ENCODE assay signal across 17 cellular contexts in the genomic region with DNA sequence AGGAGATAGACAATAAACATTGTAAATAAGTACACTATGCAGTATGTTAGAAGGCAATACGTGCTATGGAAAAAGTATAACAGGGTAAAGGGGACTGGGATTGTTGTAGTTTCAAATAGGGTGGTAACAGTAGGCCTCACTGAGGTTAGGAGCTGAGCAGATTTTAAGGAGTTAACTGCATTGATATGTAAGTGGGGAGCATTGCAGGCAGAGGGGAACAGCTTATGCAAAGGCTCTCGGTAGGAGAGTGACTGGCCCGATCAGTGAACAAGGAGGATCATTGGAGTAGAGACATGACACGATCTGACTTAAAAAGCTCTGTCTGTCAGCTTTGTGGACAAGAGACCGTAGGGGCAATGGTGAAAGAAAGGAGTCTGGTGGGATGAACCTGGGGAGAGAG. TPM values are rescaled to one million over a fixed set of nuclear protein-coding genes. Genes with fewer than 3 reads are reported as not detected.
A peak's percentile ranks its signal among the peaks of the same experiment; 100 is the strongest.
DNase-seq lines count a peak whose midpoint lies in the region; ATAC-seq and TF ChIP-seq lines count a peak whose summit lies in the region.
"Had no signal": no experiment of that assay in that cellular context is flagged by ENCODE, and none has a peak within 500 bp of the region (broad histone marks: within the 10 kb centered on the region; RNA-seq: fewer than 3 reads in every experiment).

No MANE protein-coding gene starts in this region.

- no peaks in the 10 kb centered on the region for H3K79me2 ChIP-seq in GM23338 (replicated peaks; ENCODE audit: insufficient read depth)

- H3K27me3 Mint-ChIP-seq in GM23338 (ENCODE audit: insufficient read depth, low read depth, poor library complexity) (no peaks in the 10 kb centered on the region), endothelial cell (ENCODE audit: unreplicated experiment) (peaks cover 3% of the 10 kb centered on the region)
- H3K27me3 Mint-ChIP-seq: B cell; CD4-positive, alpha-beta memory T cell had no signal

- H3K4me3 Mint-ChIP-seq in GM23338, result peak overlapping the region; percentile 8; the same call in 1 of the 3 replicates
- peak overlapping the region; percentile 47 for H3K4me3 Mint-ChIP-seq in endothelial cell (ENCODE audit: unreplicated experiment)
- H3K4me3 Mint-ChIP-seq: B cell; CD4-positive, alpha-beta memory T cell had no signal

- H3K36me3 Mint-ChIP-seq in GM23338 (ENCODE audit: low read depth), result peaks cover 63% of the 10 kb centered on the region
- H3K36me3 Mint-ChIP-seq in endothelial cell (ENCODE audit: low read depth, unreplicated experiment), result peaks cover 23% of the 10 kb centered on the region

- TF ChIP-seq CTCF in GM23338 (conservative IDR thresholded peaks at IDR 0.05; ENCODE audit: low read depth in 2 of 2), result no peak
- no peak for TF ChIP-seq CTCF in endothelial cell (IDR thresholded peaks at IDR 0.05; ENCODE audit: unreplicated experiment)

- H3K27ac Mint-ChIP-seq in GM23338 (peak overlapping the region; percentile 56), endothelial cell (ENCODE audit: unreplicated experiment) (no peak overlapping the region)
- H3K27ac Mint-ChIP-seq: B cell had no signal

- H3K4me3 ChIP-seq in GM23338 (no peak overlapping the region), HUES64 (ENCODE audit: low read length) (no peak overlapping the region)
- H3K4me3 ChIP-seq: HAP-1 had no signal

- H3K4me1 ChIP-seq in GM23338 (ENCODE audit: insufficient read depth), result peaks cover 10% of the 10 kb centered on the region; the same call in 1 of the 2 replicates
- H3K4me1 ChIP-seq in HUES64 (ENCODE audit: insufficient read depth, low read length), result peaks cover 10% of the 10 kb centered on the region
- H3K4me1 ChIP-seq: HAP-1 had no signal

- H3K4me1 Mint-ChIP-seq in GM23338 (peaks cover 18% of the 10 kb centered on the region), endothelial cell (ENCODE audit: unreplicated experiment) (no peaks in the 10 kb centered on the region)
- H3K4me1 Mint-ChIP-seq: B cell had no signal

- no peak overlapping the region for H3K4me2 ChIP-seq in GM23338
- H3K4me2 ChIP-seq: KMS-11 had no signal

- peaks cover 16% of the 10 kb centered on the region for H3F3A ChIP-seq in GM23338 (replicated peaks; ENCODE audit: low read depth)

- ATAC-seq in GM23338 (peak; percentile 99), GM21526 (IDR thresholded peaks at IDR 0.05; ENCODE audit: low FRiP score, unreplicated experiment) (no peak)
- ATAC-seq: HepG2 had no signal

- H3K27me3 ChIP-seq in GM23338 (ENCODE audit: insufficient read depth) (no peaks in the 10 kb centered on the region), HUES64 (ENCODE audit: insufficient read depth, low read length) (no peaks in the 10 kb centered on the region)

- 0 out of 2 replicates have a peak, but pooled peaks cover 2% of the 10 kb centered on the region for H4K20me1 ChIP-seq in GM23338 (replicated peaks; ENCODE audit: insufficient read depth)

- DNase-seq in GM23338 (ENCODE audit: low spot score) (peak; percentile 61), endothelial cell (ENCODE audit: low spot score) (no peak), iPS-NIHi7 (ENCODE audit: extremely low spot score) (peak; percentile 59), NCI-H748 (lab: John Stamatoyannopoulos, UW; ENCODE audit: unreplicated experiment) (no peak), NCI-H1105 (lab: John Stamatoyannopoulos, UW) (no peak)
- DNase-seq: CD4-positive, alpha-beta memory T cell; DMS153; DMS79 treated with DMSO at 0.1 percent for 48 hours; EL; GDM1 had no signal

- H3K36me3 ChIP-seq in GM23338 (ENCODE audit: insufficient read depth), result peaks cover 14% of the 10 kb centered on the region
- peaks cover 67% of the 10 kb centered on the region for H3K36me3 ChIP-seq in HUES64 (ENCODE audit: insufficient read depth, low read length)

- H2AFZ ChIP-seq in GM23338, result no peak overlapping the region

- 18% methylated on average over 5 of the region's 5 CpGs for WGBS in HUES64

- H3K9me3 ChIP-seq in HUES64 (ENCODE audit: insufficient read depth, low read depth, low read length), result no peaks in the 10 kb centered on the region
- H3K9me3 ChIP-seq: HAP-1 had no signal

- H3K9me2 ChIP-seq in GM23338 (ENCODE audit: insufficient read depth), result 0 out of 2 replicates have a peak, but pooled peaks cover 8% of the 10 kb centered on the region

- no peak overlapping the region for H3K9ac ChIP-seq in HUES64 (ENCODE audit: low read depth, low read length)
- H3K9ac ChIP-seq: KMS-11 had no signal

- no peaks in the 10 kb centered on the region for H3K9me3 Mint-ChIP-seq in GM23338
- H3K9me3 Mint-ChIP-seq in endothelial cell (ENCODE audit: unreplicated experiment), result no peaks in the 10 kb centered on the region
- H3K9me3 Mint-ChIP-seq: CD4-positive, alpha-beta memory T cell had no signal

- H3K27ac ChIP-seq in GM23338 (ENCODE audit: low read depth) (no peak overlapping the region), HUES64 (ENCODE audit: low read depth, low read length) (peak overlapping the region; percentile 16; the same call in 1 of the 2 replicates)
- H3K27ac ChIP-seq: C4-2B, KMS-11 had no signal

TF ChIP-seq in GM23338, 12 proteins besides CTCF, POLR2A, EP300 and RAD21:
- TF ChIP-seq, protein P1, sequence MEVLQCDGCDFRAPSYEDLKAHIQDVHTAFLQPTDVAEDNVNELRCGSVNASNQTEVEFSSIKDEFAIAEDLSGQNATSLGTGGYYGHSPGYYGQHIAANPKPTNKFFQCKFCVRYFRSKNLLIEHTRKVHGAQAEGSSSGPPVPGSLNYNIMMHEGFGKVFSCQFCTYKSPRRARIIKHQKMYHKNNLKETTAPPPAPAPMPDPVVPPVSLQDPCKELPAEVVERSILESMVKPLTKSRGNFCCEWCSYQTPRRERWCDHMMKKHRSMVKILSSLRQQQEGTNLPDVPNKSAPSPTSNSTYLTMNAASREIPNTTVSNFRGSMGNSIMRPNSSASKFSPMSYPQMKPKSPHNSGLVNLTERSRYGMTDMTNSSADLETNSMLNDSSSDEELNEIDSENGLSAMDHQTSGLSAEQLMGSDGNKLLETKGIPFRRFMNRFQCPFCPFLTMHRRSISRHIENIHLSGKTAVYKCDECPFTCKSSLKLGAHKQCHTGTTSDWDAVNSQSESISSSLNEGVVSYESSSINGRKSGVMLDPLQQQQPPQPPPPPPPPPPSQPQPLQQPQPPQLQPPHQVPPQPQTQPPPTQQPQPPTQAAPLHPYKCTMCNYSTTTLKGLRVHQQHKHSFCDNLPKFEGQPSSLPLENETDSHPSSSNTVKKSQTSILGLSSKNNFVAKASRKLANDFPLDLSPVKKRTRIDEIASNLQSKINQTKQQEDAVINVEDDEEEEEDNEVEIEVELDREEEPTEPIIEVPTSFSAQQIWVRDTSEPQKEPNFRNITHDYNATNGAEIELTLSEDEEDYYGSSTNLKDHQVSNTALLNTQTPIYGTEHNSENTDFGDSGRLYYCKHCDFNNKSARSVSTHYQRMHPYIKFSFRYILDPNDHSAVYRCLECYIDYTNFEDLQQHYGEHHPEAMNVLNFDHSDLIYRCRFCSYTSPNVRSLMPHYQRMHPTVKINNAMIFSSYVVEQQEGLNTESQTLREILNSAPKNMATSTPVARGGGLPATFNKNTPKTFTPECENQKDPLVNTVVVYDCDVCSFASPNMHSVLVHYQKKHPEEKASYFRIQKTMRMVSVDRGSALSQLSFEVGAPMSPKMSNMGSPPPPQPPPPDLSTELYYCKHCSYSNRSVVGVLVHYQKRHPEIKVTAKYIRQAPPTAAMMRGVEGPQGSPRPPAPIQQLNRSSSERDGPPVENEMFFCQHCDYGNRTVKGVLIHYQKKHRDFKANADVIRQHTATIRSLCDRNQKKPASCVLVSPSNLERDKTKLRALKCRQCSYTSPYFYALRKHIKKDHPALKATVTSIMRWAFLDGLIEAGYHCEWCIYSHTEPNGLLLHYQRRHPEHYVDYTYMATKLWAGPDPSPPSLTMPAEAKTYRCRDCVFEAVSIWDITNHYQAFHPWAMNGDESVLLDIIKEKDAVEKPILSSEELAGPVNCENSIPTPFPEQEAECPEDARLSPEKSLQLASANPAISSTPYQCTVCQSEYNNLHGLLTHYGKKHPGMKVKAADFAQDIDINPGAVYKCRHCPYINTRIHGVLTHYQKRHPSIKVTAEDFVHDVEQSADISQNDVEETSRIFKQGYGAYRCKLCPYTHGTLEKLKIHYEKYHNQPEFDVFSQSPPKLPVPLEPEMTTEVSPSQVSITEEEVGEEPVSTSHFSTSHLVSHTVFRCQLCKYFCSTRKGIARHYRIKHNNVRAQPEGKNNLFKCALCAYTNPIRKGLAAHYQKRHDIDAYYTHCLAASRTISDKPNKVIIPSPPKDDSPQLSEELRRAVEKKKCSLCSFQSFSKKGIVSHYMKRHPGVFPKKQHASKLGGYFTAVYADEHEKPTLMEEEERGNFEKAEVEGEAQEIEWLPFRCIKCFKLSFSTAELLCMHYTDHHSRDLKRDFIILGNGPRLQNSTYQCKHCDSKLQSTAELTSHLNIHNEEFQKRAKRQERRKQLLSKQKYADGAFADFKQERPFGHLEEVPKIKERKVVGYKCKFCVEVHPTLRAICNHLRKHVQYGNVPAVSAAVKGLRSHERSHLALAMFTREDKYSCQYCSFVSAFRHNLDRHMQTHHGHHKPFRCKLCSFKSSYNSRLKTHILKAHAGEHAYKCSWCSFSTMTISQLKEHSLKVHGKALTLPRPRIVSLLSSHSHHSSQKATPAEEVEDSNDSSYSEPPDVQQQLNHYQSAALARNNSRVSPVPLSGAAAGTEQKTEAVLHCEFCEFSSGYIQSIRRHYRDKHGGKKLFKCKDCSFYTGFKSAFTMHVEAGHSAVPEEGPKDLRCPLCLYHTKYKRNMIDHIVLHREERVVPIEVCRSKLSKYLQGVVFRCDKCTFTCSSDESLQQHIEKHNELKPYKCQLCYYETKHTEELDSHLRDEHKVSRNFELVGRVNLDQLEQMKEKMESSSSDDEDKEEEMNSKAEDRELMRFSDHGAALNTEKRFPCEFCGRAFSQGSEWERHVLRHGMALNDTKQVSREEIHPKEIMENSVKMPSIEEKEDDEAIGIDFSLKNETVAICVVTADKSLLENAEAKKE (CRISPR knock-in tag; IDR thresholded peaks at IDR 0.05), result 0 out of 2 replicates have a peak, but pooled peaks have one; percentile 27
- TF ChIP-seq NANOG (IDR thresholded peaks at IDR 0.05; ENCODE audit: borderline replicate concordance) (no peak), STAT1 (IDR thresholded peaks at IDR 0.05; ENCODE audit: unreplicated experiment) (no peak), ZNF114 (CRISPR knock-in tag; IDR thresholded peaks at IDR 0.05) (no peak), POLR2AphosphoS5 (IDR thresholded peaks at IDR 0.05; ENCODE audit: low read depth) (no peak), JUNB (IDR thresholded peaks at IDR 0.05; ENCODE audit: unreplicated experiment) (no peak)

RNA-seq across cellular contexts. Expression of a gene that starts 46.8 kb away (rescaled TPM):
- 69.5 and 76.8 TPM in 2 replicates for total RNA-seq in GM23338 (2014; rRNA removed; shearing (Covaris generic))
- 40.9 and 42.7 TPM in 2 replicates for polyA plus RNA-seq in GM23338 (2016; fragmentation: Nextera tagmentation; extraction: Ambion mirVana)
- polyA plus RNA-seq in HUES64 (2013, experiment 1 of 2), result 40.5 TPM
- 49.8 TPM for polyA plus RNA-seq in HUES64 (2013, experiment 2 of 2)
- total RNA-seq in endothelial cell (ENCODE audit: unreplicated experiment), result 35.2 TPM

Comparison
In these comparisons a context has a peak if more than half of its experiments do, and no peak if none do; other contexts are left out.
1. DNase-seq: peak in GM23338 (single experiment) and iPS-NIHi7 (single experiment); none in endothelial cell (single experiment), NCI-H748 (single experiment) and NCI-H1105 (single experiment).